ENCODE assay signal across 23 cellular contexts in genomic region chr18:63135101-63135500, GRCh38.
DNase-seq lines count a peak whose midpoint lies in the region; ATAC-seq and TF ChIP-seq lines count a peak whose summit lies in the region.
"Had no signal": no experiment of that assay in that cellular context is flagged by ENCODE, and none has a peak within 500 bp of the region (broad histone marks: within the 10 kb centered on the region; RNA-seq: fewer than 3 reads in every experiment).

No MANE protein-coding gene starts in this region.

- ATAC-seq in activated T-cell treated with anti-CD3 and anti-CD28 coated beads, Interleukin-2, amount 50 U/mL, for 4 hours, result no peak
- ATAC-seq in activated T-helper 17 cell treated with anti-CD3 and anti-CD28 coated beads, Interleukin-2, amount 50 U/mL, for 72 hours (replicated peaks), result no peak
- no peak for ATAC-seq in stimulated activated memory B cell treated with anti-CD40 and anti-IgM and Interleukin-4, amounts not matched to agents 10 μg/mL and 1 μg/mL and 100 μg/mL, for 72 hours
- ATAC-seq in GM19023 (IDR thresholded peaks at IDR 0.05; ENCODE audit: unreplicated experiment), result no peak
- ATAC-seq in HG02571 (IDR thresholded peaks at IDR 0.05; ENCODE audit: unreplicated experiment), result no peak
- ATAC-seq in HG02678 (IDR thresholded peaks at IDR 0.05; ENCODE audit: unreplicated experiment), result no peak
- ATAC-seq: Right ventricle myocardium inferior had no signal

- H3K4me1 ChIP-seq in DOHH2 (ENCODE audit: control insufficient read depth, low read length), result peaks cover 100% of the 10 kb centered on the region

- H3K9me3 Mint-ChIP-seq in activated T-cell treated with anti-CD3 and anti-CD28 coated beads, Interleukin-2, amount 50 U/mL, for 24 hours, result peaks cover 3% of the 10 kb centered on the region
- H3K9me3 Mint-ChIP-seq in activated T-cell treated with anti-CD3 and anti-CD28 coated beads, Interleukin-2, amount 50 U/mL, for 4 hours, result peaks cover under 1% of the 10 kb centered on the region
- peaks cover 11% of the 10 kb centered on the region for H3K9me3 Mint-ChIP-seq in activated T-helper 17 cell treated with anti-CD3 and anti-CD28 coated beads, Interleukin-2, amount 50 U/mL, for 72 hours
- H3K9me3 Mint-ChIP-seq in stimulated activated memory B cell treated with anti-CD40 and anti-IgM and Interleukin-4, amounts not matched to agents 10 μg/mL and 1 μg/mL and 100 μg/mL, for 72 hours, result no peaks in the 10 kb centered on the region
- H3K9me3 Mint-ChIP-seq: activated CD4-positive, alpha-beta T cell treated with anti-CD3 and anti-CD28 coated beads, Interleukin-2, amount 10 ng/mL, durations not matched to agents 24 days and 14 days; CD14-positive monocyte had no signal

- H3K4me3 Mint-ChIP-seq in activated T-cell treated with anti-CD3 and anti-CD28 coated beads, Interleukin-2, amount 50 U/mL, for 24 hours, result no peak overlapping the region
- no peak overlapping the region for H3K4me3 Mint-ChIP-seq in activated T-cell treated with anti-CD3 and anti-CD28 coated beads, Interleukin-2, amount 50 U/mL, for 4 hours
- peak overlapping the region; percentile 68 for H3K4me3 Mint-ChIP-seq in activated T-helper 17 cell treated with anti-CD3 and anti-CD28 coated beads, Interleukin-2, amount 50 U/mL, for 72 hours
- no peak overlapping the region for H3K4me3 Mint-ChIP-seq in stimulated activated memory B cell treated with anti-CD40 and anti-IgM and Interleukin-4, amounts not matched to agents 10 μg/mL and 1 μg/mL and 100 μg/mL, for 72 hours
- H3K4me3 Mint-ChIP-seq: activated CD4-positive, alpha-beta T cell treated with anti-CD3 and anti-CD28 coated beads, Interleukin-2, amount 10 ng/mL, durations not matched to agents 24 days and 14 days; activated naive CD8-positive, alpha-beta T cell treated with anti-CD3 and anti-CD28 coated beads, Interleukin-2, amount 10 ng/mL, durations not matched to agents 7 days and 5 days; CD14-positive monocyte had no signal

- peaks cover 75% of the 10 kb centered on the region for H3F3A ChIP-seq in DOHH2 (ENCODE audit: control insufficient read depth, insufficient read depth)

- no peaks in the 10 kb centered on the region for H3K9me2 ChIP-seq in DOHH2 (replicated peaks; ENCODE audit: control insufficient read depth, low read length)

- peaks cover 2% of the 10 kb centered on the region for H3K9me3 ChIP-seq in DOHH2 (ENCODE audit: control insufficient read depth, insufficient read depth, low read length)
- H3K9me3 ChIP-seq: HAP-1, right atrium auricular region, vagina had no signal

- no peak for DNase-seq in activated T-cell treated with anti-CD3 and anti-CD28 coated beads, Interleukin-2, amount 50 U/mL, for 24 hours
- no peak for DNase-seq in activated T-cell treated with anti-CD3 and anti-CD28 coated beads, Interleukin-2, amount 50 U/mL, for 4 hours
- DNase-seq: ACHN; activated CD4-positive, alpha-beta T cell treated with anti-CD3 and anti-CD28 coated beads, Interleukin-2, amount 10 ng/mL, durations not matched to agents 24 days and 14 days; activated naive CD8-positive, alpha-beta T cell treated with anti-CD3 and anti-CD28 coated beads, Interleukin-2, amount 10 ng/mL, durations not matched to agents 7 days and 5 days; activated T-cell treated with anti-CD3 and anti-CD28 coated beads, Interleukin-2, amount 50 U/mL, for 1 hour; DMS153; effector CD8-positive, alpha-beta T cell; kidney glomerular epithelial cell; NCI-H1105; NCI-H526 treated with DMSO at 0.1 percent for 48 hours; stimulated activated CD8-positive, alpha-beta memory T cell treated with anti-CD3 and anti-CD28 coated beads, Interleukin-4, amount 100 ng/mL, for 48 hours had no signal

- H3K4me2 ChIP-seq in DOHH2 (ENCODE audit: low read length), result peak overlapping the region; percentile 94

- peak overlapping the region; percentile 94 for H3K27ac ChIP-seq in DOHH2 (ENCODE audit: low read depth, low read length)
- H3K27ac ChIP-seq: right atrium auricular region, vagina had no signal

- H3K27ac Mint-ChIP-seq in activated T-cell treated with anti-CD3 and anti-CD28 coated beads, Interleukin-2, amount 50 U/mL, for 24 hours, result peak overlapping the region; percentile 19
- H3K27ac Mint-ChIP-seq in activated T-helper 17 cell treated with anti-CD3 and anti-CD28 coated beads, Interleukin-2, amount 50 U/mL, for 72 hours, result peak overlapping the region; percentile 78
- H3K27ac Mint-ChIP-seq in stimulated activated memory B cell treated with anti-CD40 and anti-IgM and Interleukin-4, amounts not matched to agents 10 μg/mL and 1 μg/mL and 100 μg/mL, for 72 hours, result peak overlapping the region; percentile 91
- H3K27ac Mint-ChIP-seq: activated CD4-positive, alpha-beta T cell treated with anti-CD3 and anti-CD28 coated beads, Interleukin-2, amount 10 ng/mL, durations not matched to agents 24 days and 14 days; activated naive CD8-positive, alpha-beta T cell treated with anti-CD3 and anti-CD28 coated beads, Interleukin-2, amount 10 ng/mL, durations not matched to agents 7 days and 5 days had no signal

- no peaks in the 10 kb centered on the region for H4K20me1 ChIP-seq in DOHH2 (ENCODE audit: control insufficient read depth, insufficient read depth, low read depth, low read length)

- H3K79me2 ChIP-seq in DOHH2 (ENCODE audit: control insufficient read depth, low read length), result peaks cover 83% of the 10 kb centered on the region

- H3K4me3 ChIP-seq in DOHH2 (ENCODE audit: low read length), result peak overlapping the region; percentile 74
- H3K4me3 ChIP-seq: HAP-1, right atrium auricular region, vagina had no signal

- H3K27me3 Mint-ChIP-seq in activated T-cell treated with anti-CD3 and anti-CD28 coated beads, Interleukin-2, amount 50 U/mL, for 24 hours, result no peaks in the 10 kb centered on the region
- H3K27me3 Mint-ChIP-seq in activated T-cell treated with anti-CD3 and anti-CD28 coated beads, Interleukin-2, amount 50 U/mL, for 4 hours (ENCODE audit: low read depth), result no peaks in the 10 kb centered on the region
- no peaks in the 10 kb centered on the region for H3K27me3 Mint-ChIP-seq in activated T-helper 17 cell treated with anti-CD3 and anti-CD28 coated beads, Interleukin-2, amount 50 U/mL, for 72 hours
- no peaks in the 10 kb centered on the region for H3K27me3 Mint-ChIP-seq in stimulated activated memory B cell treated with anti-CD40 and anti-IgM and Interleukin-4, amounts not matched to agents 10 μg/mL and 1 μg/mL and 100 μg/mL, for 72 hours
- H3K27me3 Mint-ChIP-seq: activated CD4-positive, alpha-beta T cell treated with anti-CD3 and anti-CD28 coated beads, Interleukin-2, amount 10 ng/mL, durations not matched to agents 24 days and 14 days; activated naive CD8-positive, alpha-beta T cell treated with anti-CD3 and anti-CD28 coated beads, Interleukin-2, amount 10 ng/mL, durations not matched to agents 7 days and 5 days had no signal

- H3K36me3 ChIP-seq in DOHH2 (ENCODE audit: control insufficient read depth, low read length), result peaks cover 39% of the 10 kb centered on the region
- H3K36me3 ChIP-seq: HAP-1, right atrium auricular region, vagina had no signal

- H3K4me1 Mint-ChIP-seq in activated T-cell treated with anti-CD3 and anti-CD28 coated beads, Interleukin-2, amount 50 U/mL, for 24 hours (ENCODE audit: low read depth), result peaks cover 72% of the 10 kb centered on the region
- H3K4me1 Mint-ChIP-seq in activated T-cell treated with anti-CD3 and anti-CD28 coated beads, Interleukin-2, amount 50 U/mL, for 4 hours (ENCODE audit: low read depth), result peaks cover 76% of the 10 kb centered on the region
- H3K4me1 Mint-ChIP-seq in activated T-helper 17 cell treated with anti-CD3 and anti-CD28 coated beads, Interleukin-2, amount 50 U/mL, for 72 hours, result peaks cover 57% of the 10 kb centered on the region
- peaks cover 75% of the 10 kb centered on the region for H3K4me1 Mint-ChIP-seq in stimulated activated memory B cell treated with anti-CD40 and anti-IgM and Interleukin-4, amounts not matched to agents 10 μg/mL and 1 μg/mL and 100 μg/mL, for 72 hours

- no peak for TF ChIP-seq CTCF in DOHH2 (IDR thresholded peaks at IDR 0.05; ENCODE audit: low read depth, low read length, poor library complexity, severe bottlenecking)

- no peaks in the 10 kb centered on the region for H3K27me3 ChIP-seq in DOHH2 (ENCODE audit: control insufficient read depth, low read length)
- H3K27me3 ChIP-seq: right atrium auricular region, vagina had no signal

- H3K36me3 Mint-ChIP-seq in activated T-cell treated with anti-CD3 and anti-CD28 coated beads, Interleukin-2, amount 50 U/mL, for 24 hours (ENCODE audit: low read depth), result peaks cover 21% of the 10 kb centered on the region
- peaks cover 9% of the 10 kb centered on the region for H3K36me3 Mint-ChIP-seq in activated T-cell treated with anti-CD3 and anti-CD28 coated beads, Interleukin-2, amount 50 U/mL, for 4 hours (ENCODE audit: insufficient read depth)
- peaks cover 90% of the 10 kb centered on the region for H3K36me3 Mint-ChIP-seq in activated T-helper 17 cell treated with anti-CD3 and anti-CD28 coated beads, Interleukin-2, amount 50 U/mL, for 72 hours (ENCODE audit: low read depth)
- peaks cover 20% of the 10 kb centered on the region for H3K36me3 Mint-ChIP-seq in stimulated activated memory B cell treated with anti-CD40 and anti-IgM and Interleukin-4, amounts not matched to agents 10 μg/mL and 1 μg/mL and 100 μg/mL, for 72 hours
- H3K36me3 Mint-ChIP-seq: CD14-positive monocyte had no signal

Comparison
In these comparisons a context has a peak if more than half of its experiments do, and no peak if none do; other contexts are left out.
1. H3K27ac Mint-ChIP-seq: peak in every context shown above with its lines; median percentile 91 in stimulated activated memory B cell treated with anti-CD40 and anti-IgM and Interleukin-4, amounts not matched to agents 10 μg/mL and 1 μg/mL and 100 μg/mL, for 72 hours; 78 in activated T-helper 17 cell treated with anti-CD3 and anti-CD28 coated beads, Interleukin-2, amount 50 U/mL, for 72 hours; 19 in activated T-cell treated with anti-CD3 and anti-CD28 coated beads, Interleukin-2, amount 50 U/mL, for 24 hours.